Comparison of ENCODE assay signal across 1 cellular context in genomic region chr5:139197710-139198669, GRCh38.
A peak's percentile ranks its signal among the peaks of the same experiment; 100 is the strongest.
TF ChIP-seq lines count a peak whose summit lies in the region.

Gene SIL1, minus strand, starts transcription at chr5:139198368. Its CDS starts 70,525 bp downstream, at chr5:139127843.

TF ChIP-seq in K562, 482 proteins besides CTCF, POLR2A, EP300 and RAD21 (continued from another document and continues in another):
- TF ChIP-seq NR0B1 (IDR thresholded peaks at IDR 0.05; ENCODE audit: partially characterized antibody) (no peak), NBN (IDR thresholded peaks at IDR 0.05; ENCODE audit: low read depth) (no peak), MAFG (tag; conservative IDR thresholded peaks at IDR 0.05) (no peak), POLR2B (IDR thresholded peaks at IDR 0.05; ENCODE audit: low read depth, partially characterized antibody) (peak; percentile 84), ZFP36 (IDR thresholded peaks at IDR 0.05; ENCODE audit: low read depth, low read length, partially characterized antibody) (peak; percentile 1), ZNF655 (CRISPR knock-in tag; IDR thresholded peaks at IDR 0.05) (no peak), MECOM (CRISPR knock-in tag; IDR thresholded peaks at IDR 0.05) (no peak), PYGO2 (tag; IDR thresholded peaks at IDR 0.05) (no peak), ESRRA (IDR thresholded peaks at IDR 0.05; ENCODE audit: borderline replicate concordance, low read depth) (peak; percentile 45; the same call in 1 of the 2 replicates), EHMT2 (IDR thresholded peaks at IDR 0.05) (no peak), MEF2A (IDR thresholded peaks at IDR 0.05; ENCODE audit: control insufficient read depth, low read depth, low read length) (no peak), PHB (CRISPR knock-in tag; IDR thresholded peaks at IDR 0.05) (peak; percentile 84), CREBBP (IDR thresholded peaks at IDR 0.05; ENCODE audit: low read depth, low read length) (no peak), JUNB (CRISPR knock-in tag; conservative IDR thresholded peaks at IDR 0.05) (no peak), CHD7 (IDR thresholded peaks at IDR 0.05; ENCODE audit: low read depth, low read length) (no peak), ZNF444 (CRISPR knock-in tag; IDR thresholded peaks at IDR 0.05) (peak; percentile 70; the same call in 1 of the 2 replicates), MTA1 (IDR thresholded peaks at IDR 0.05; ENCODE audit: borderline replicate concordance) (no peak), ARID2 (IDR thresholded peaks at IDR 0.05) (no peak), DPF2 (IDR thresholded peaks at IDR 0.05) (peak; percentile 84), ELF1 (tag; IDR thresholded peaks at IDR 0.05) (no peak), CLOCK (CRISPR knock-in tag; IDR thresholded peaks at IDR 0.05; ENCODE audit: borderline replicate concordance) (no peak), XRCC3 (IDR thresholded peaks at IDR 0.05) (no peak), TGIF2 (CRISPR knock-in tag; IDR thresholded peaks at IDR 0.05) (no peak), SLC30A9 (CRISPR knock-in tag; IDR thresholded peaks at IDR 0.05) (no peak), MEIS2 (IDR thresholded peaks at IDR 0.05; ENCODE audit: partially characterized antibody) (peak; percentile 83), ADNP (tag; IDR thresholded peaks at IDR 0.05) (no peak), STAG1 (CRISPR knock-in tag; IDR thresholded peaks at IDR 0.05; ENCODE audit: borderline replicate concordance) (no peak), NFE2 (IDR thresholded peaks at IDR 0.05; ENCODE audit: low read depth) (no peak), ZNF347 (CRISPR knock-in tag; IDR thresholded peaks at IDR 0.05; ENCODE audit: low read depth) (no peak), HBP1 (CRISPR knock-in tag; IDR thresholded peaks at IDR 0.05) (no peak), SIN3A (IDR thresholded peaks at IDR 0.05; ENCODE audit: borderline replicate concordance in 2 of 2, control insufficient read depth in 1 of 2, low read depth in 2 of 2, low read length in 2 of 2) (peak; percentile 13 to 53; a peak in 1 of 4 replicates), TEAD4 (IDR thresholded peaks at IDR 0.05; ENCODE audit: low read length) (no peak; the same call in 1 of the 2 replicates), TEAD4 (CRISPR knock-in tag; IDR thresholded peaks at IDR 0.05; ENCODE audit: borderline replicate concordance) (no peak), SRSF7 (optimal IDR thresholded peaks at IDR 0.05; ENCODE audit: low read depth, low read length) (no peak), TCF15 (CRISPR knock-in tag; IDR thresholded peaks at IDR 0.05) (no peak), RBM34 (IDR thresholded peaks at IDR 0.05; ENCODE audit: borderline replicate concordance, insufficient read depth, low read length) (no peak), TAF7 (tag; IDR thresholded peaks at IDR 0.05) (peak; percentile 71), HOMEZ (CRISPR knock-in tag; IDR thresholded peaks at IDR 0.05) (no peak), HNRNPK (IDR thresholded peaks at IDR 0.05; ENCODE audit: low read depth, low read length, poor library complexity, severe bottlenecking) (no peak), RBM15 (IDR thresholded peaks at IDR 0.05; ENCODE audit: insufficient read depth, low read length) (no peak), HDAC6 (IDR thresholded peaks at IDR 0.05; ENCODE audit: low read depth, low read length) (no peak), SRSF3 (IDR thresholded peaks at IDR 0.05; ENCODE audit: insufficient read depth, low read length) (no peak), TCFL5 (CRISPR knock-in tag; conservative IDR thresholded peaks at IDR 0.05) (no peak), GTF2E2 (tag; IDR thresholded peaks at IDR 0.05) (peak; percentile 95), ARHGAP35 (IDR thresholded peaks at IDR 0.05; ENCODE audit: partially characterized antibody) (no peak), PHF8 (IDR thresholded peaks at IDR 0.05; ENCODE audit: borderline replicate concordance, low read length) (peak; percentile 99), GABPB2 (CRISPR knock-in tag; conservative IDR thresholded peaks at IDR 0.05) (no peak)
